1 cellular context compared by ENCODE assay signal in genomic region chr6:69914015-69914485, GRCh38.
TF ChIP-seq lines count a peak whose summit lies in the region.

No MANE protein-coding gene starts in this region.

TF ChIP-seq in HepG2, 621 proteins besides CTCF, POLR2A, EP300 and RAD21 (continued from another document):
- TF ChIP-seq CENPBD1 (CRISPR knock-in tag; IDR thresholded peaks at IDR 0.05; ENCODE audit: borderline replicate concordance, low read depth): no peak
- no peak for TF ChIP-seq TMF1 (CRISPR knock-in tag; IDR thresholded peaks at IDR 0.05; ENCODE audit: low read depth)
TF ChIP-seq in HepG2: peak in this region for 0.
